ENCODE assay signal across 8 cellular contexts in the genomic region with DNA sequence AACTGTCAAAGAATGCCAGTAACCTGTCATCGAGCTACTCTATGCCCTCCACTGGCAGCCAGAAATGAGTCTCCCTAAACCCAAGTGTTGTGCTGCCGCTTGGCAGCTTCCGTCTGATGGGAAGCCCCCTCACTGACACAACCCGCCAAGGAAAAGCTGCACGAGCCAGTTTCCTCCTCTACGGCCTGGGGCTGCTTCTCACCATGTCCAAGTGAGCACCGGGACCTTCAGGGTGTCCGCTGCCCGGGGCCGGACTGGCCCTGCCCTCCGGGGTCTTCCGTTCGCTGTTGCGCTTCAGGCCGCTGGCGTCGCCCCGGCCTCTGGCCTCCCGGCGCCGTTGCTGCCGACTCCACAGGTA. TPM values are rescaled to one million over a fixed set of nuclear protein-coding genes. Genes with fewer than 3 reads are reported as not detected.
DNase-seq lines count a peak whose midpoint lies in the region; ATAC-seq and TF ChIP-seq lines count a peak whose summit lies in the region.

No MANE protein-coding gene starts in this region.

- peaks cover 62% of the 10 kb centered on the region for H3K4me1 Mint-ChIP-seq in activated B cell treated with CpG ODN at 0.5 μM for 24 hours

- H3K27me3 Mint-ChIP-seq in activated B cell treated with CpG ODN at 0.5 μM for 24 hours = no peaks in the 10 kb centered on the region

- peak overlapping the region; percentile 92 for H3K27ac ChIP-seq in ectodermal cell (ENCODE audit: insufficient read depth, low read depth, low read length, poor library complexity, severe bottlenecking)
- H3K27ac ChIP-seq in stomach smooth muscle (ENCODE audit: low read length) = peak overlapping the region; percentile 87

- H3K9ac ChIP-seq in stomach smooth muscle (ENCODE audit: low read length in 2 of 2) = peak overlapping the region; percentile 91 to 96

- intact Hi-C loops in activated B cell treated with CpG ODN at 0.5 μM for 24 hours (cut with micrococcal nuclease) = loop anchor here (2.0 to 5.0 kb wide), 9 partner anchors 92 to 1878 kb away; a partner anchor contains a TSS
- intact Hi-C loops in mucosa of descending colon (cut with DNase I, micrococcal nuclease) = no loop called here

- WGBS in ectodermal cell, 2 experiments = 1% methylated on average over 22 of the region's 22 CpGs

- peak overlapping the region; percentile 86 for H3K4me3 ChIP-seq in AG10803 (ENCODE audit: low read length)
- H3K4me3 ChIP-seq in ectodermal cell (ENCODE audit: insufficient read depth, low read depth, low read length) = peak overlapping the region; percentile 87
- H3K4me3 ChIP-seq in mucosa of descending colon = peak overlapping the region; percentile 82
- peak overlapping the region; percentile 93 to 100 for H3K4me3 ChIP-seq in stomach smooth muscle (ENCODE audit: low read length in 2 of 2)

- no peak for DNase-seq in AG10803 (ENCODE audit: low read depth)
- DNase-seq in activated B cell treated with CpG ODN at 0.5 μM for 24 hours = no peak
- DNase-seq in mucosa of descending colon = peak in 1 of 3 donors; percentile 24
- no peak for DNase-seq in KG1 (lab: John Stamatoyannopoulos, UW)

- H3K27me3 ChIP-seq in ectodermal cell (ENCODE audit: control insufficient read depth, insufficient read depth, low read length, poor library complexity, severe bottlenecking) (no peaks in the 10 kb centered on the region), stomach smooth muscle (ENCODE audit: control insufficient read depth in 1 of 2, insufficient read depth in 2 of 2, low read length in 2 of 2) (no peaks in the 10 kb centered on the region)

- peak overlapping the region; percentile 96 for H3K4me3 Mint-ChIP-seq in activated B cell treated with CpG ODN at 0.5 μM for 24 hours

- TF ChIP-seq CTCF in AG10803 (conservative IDR thresholded peaks at IDR 0.05; ENCODE audit: low read length) (no peak), activated B cell treated with CpG ODN at 0.5 μM for 24 hours (IDR thresholded peaks at IDR 0.05) (no peak), mucosa of descending colon (IDR thresholded peaks at IDR 0.05) (no peak)

- CTCF ChIA-PET in activated B cell treated with CpG ODN at 0.5 μM for 24 hours (lab: Charles Lee) = interaction anchor here (1.4 to 1.7 kb wide), 2 partner anchors 11 to 146 kb away, joined by 3 read pairs; no protein-coding TSS in a partner anchor

- H3K27ac Mint-ChIP-seq in activated B cell treated with CpG ODN at 0.5 μM for 24 hours = peak overlapping the region; percentile 95

- no peaks in the 10 kb centered on the region for H3K9me3 Mint-ChIP-seq in activated B cell treated with CpG ODN at 0.5 μM for 24 hours

- H3K4me1 ChIP-seq in ectodermal cell (ENCODE audit: control insufficient read depth, insufficient read depth, low read length) = peaks cover 12% of the 10 kb centered on the region
- peaks cover 39% of the 10 kb centered on the region for H3K4me1 ChIP-seq in mucosa of descending colon (ENCODE audit: low read depth)
- H3K4me1 ChIP-seq in stomach smooth muscle (ENCODE audit: control insufficient read depth, insufficient read depth, low read length) = peaks cover 14% of the 10 kb centered on the region

- peaks cover 11% of the 10 kb centered on the region for H3K36me3 Mint-ChIP-seq in activated B cell treated with CpG ODN at 0.5 μM for 24 hours (ENCODE audit: low read depth)

- POLR2A ChIA-PET in activated B cell treated with CpG ODN at 0.5 μM for 24 hours (lab: Charles Lee) = interaction anchor here (0.5 to 2.8 kb wide), 10 partner anchors 9 to 1173 kb away, joined by 3 to 25 read pairs (median 7); a partner anchor contains a TSS

- no peaks in the 10 kb centered on the region for H3K9me3 ChIP-seq in ectodermal cell (ENCODE audit: control insufficient read depth, low read length)
- no peaks in the 10 kb centered on the region for H3K9me3 ChIP-seq in mucosa of descending colon
- H3K9me3 ChIP-seq in stomach smooth muscle (ENCODE audit: control insufficient read depth in 2 of 2, low read length in 2 of 2) = no peaks in the 10 kb centered on the region

- peak; percentile 3 for ATAC-seq in GM19351 (IDR thresholded peaks at IDR 0.05; ENCODE audit: unreplicated experiment)
- ATAC-seq in HG03442 (IDR thresholded peaks at IDR 0.05; ENCODE audit: unreplicated experiment) = peak; percentile 11
- ATAC-seq in activated B cell treated with CpG ODN at 0.5 μM for 24 hours (ENCODE audit: low read depth) = no peak
- ATAC-seq in mucosa of descending colon = peak; percentile 14

- H3K36me3 ChIP-seq in ectodermal cell (ENCODE audit: control insufficient read depth, insufficient read depth, low read length) (no peaks in the 10 kb centered on the region), mucosa of descending colon (ENCODE audit: low read depth) (no peaks in the 10 kb centered on the region), stomach smooth muscle (ENCODE audit: control insufficient read depth in 2 of 2, insufficient read depth in 2 of 2, low read length in 2 of 2) (no peaks in the 10 kb centered on the region)

RNA-seq across cellular contexts. Expression of a gene that starts 0.5 kb away (rescaled TPM):
- total RNA-seq in activated B cell treated with CpG ODN at 0.5 μM for 24 hours (34.5 and 37.3 TPM in 2 replicates), mucosa of descending colon (10 to 100 TPM; 37.4 to 50.4 (median 44.2) TPM)
- polyA plus RNA-seq in ectodermal cell (2013, experiment 1 of 4) = 43.1 TPM
- polyA plus RNA-seq in ectodermal cell (2013, experiment 2 of 4) = 42.9 TPM
- 33.8 TPM for polyA plus RNA-seq in ectodermal cell (2013, experiment 3 of 4)
- polyA plus RNA-seq in ectodermal cell (2013, experiment 4 of 4) = 36.4 TPM

RNA-seq across cellular contexts. Expression of a gene that starts 0.9 kb away (rescaled TPM):
- total RNA-seq in activated B cell treated with CpG ODN at 0.5 μM for 24 hours = 1.7 and 2.4 TPM in 2 replicates
- polyA plus RNA-seq in ectodermal cell (2013, experiment 1 of 4) = 13.4 TPM
- polyA plus RNA-seq in ectodermal cell (2013, experiment 2 of 4) = 11.6 TPM
- polyA plus RNA-seq in ectodermal cell (2013, experiment 3 of 4) = 11.9 TPM
- polyA plus RNA-seq in ectodermal cell (2013, experiment 4 of 4) = 11.4 TPM
- total RNA-seq in mucosa of descending colon = 1 to 10 TPM; 1.2 to 1.7 (median 1.3) TPM
